In genomic region chr2:142588269-142588668, GRCh38 we compare ENCODE assay signal across 19 cellular contexts.
DNase-seq lines count a peak whose midpoint lies in the region; ATAC-seq, FAIRE-seq and TF ChIP-seq lines count a peak whose summit lies in the region.
"Had no signal": no experiment of that assay in that cellular context is flagged by ENCODE, and none has a peak within 500 bp of the region (broad histone marks: within the 10 kb centered on the region; RNA-seq: fewer than 3 reads in every experiment).

No MANE protein-coding gene starts in this region.

- H3K4me1 ChIP-seq in PC-3 (ENCODE audit: insufficient read depth, low read length) (no peaks in the 10 kb centered on the region), foreskin keratinocyte (no peaks in the 10 kb centered on the region)
- H3K4me1 ChIP-seq: BE2C had no signal

- no peaks in the 10 kb centered on the region for H3K27me3 ChIP-seq in PC-3 (ENCODE audit: low read length)
- H3K27me3 ChIP-seq in foreskin keratinocyte: peaks cover 4% of the 10 kb centered on the region
- H3K27me3 ChIP-seq: BE2C had no signal

- H3K36me3 ChIP-seq in PC-3 (ENCODE audit: low read depth, low read length): no peaks in the 10 kb centered on the region
- H3K36me3 ChIP-seq: BE2C had no signal

- POLR2A ChIA-PET in PC-3 (lab: Charles Lee; ENCODE audit: unreplicated experiment): no interaction called here

- H3K4me2 ChIP-seq in PC-3 (ENCODE audit: low read length): no peak overlapping the region
- H3K4me2 ChIP-seq: GM23338 had no signal

- FAIRE-seq in GM19239 (lab: Jason Lieb, UNC): peak; percentile 76
- no peak for FAIRE-seq in frontal cortex (lab: Jason Lieb, UNC)
- FAIRE-seq: D721Med, H54, HepG2 had no signal

- no peak overlapping the region for H3K4me3 ChIP-seq in PC-3 (ENCODE audit: low read length)
- H3K4me3 ChIP-seq: GM23338 had no signal

- intact Hi-C loops in PC-3 (cut with micrococcal nuclease): no loop called here

- DNase-seq in EH (ENCODE audit: low read depth) (peak; percentile 14), GM19239 (ENCODE audit: insufficient read length, low spot score) (no peak), PC-3 (peak; percentile 44), foreskin keratinocyte (peak in 1 of 2 donors; percentile 54), frontal cortex (ENCODE audit: low spot score in 2 of 2) (no peak), NCI-H2029 treated with DMSO at 0.1 percent for 48 hours (lab: John Stamatoyannopoulos, UW) (no peak)
- DNase-seq: BE2C; C1 segment of cervical spinal cord; Caco-2; CD4-positive, CD25-positive, alpha-beta regulatory T cell; GF-D8; HCEC 1CT; KBM-7 had no signal

- H3K79me2 ChIP-seq in PC-3 (ENCODE audit: low read length): no peaks in the 10 kb centered on the region

- no peaks in the 10 kb centered on the region for H4K20me1 ChIP-seq in PC-3 (ENCODE audit: low read length)

- TF ChIP-seq CTCF in PC-3 (conservative IDR thresholded peaks at IDR 0.05; ENCODE audit: low read depth, low read length): no peak
- TF ChIP-seq CTCF in foreskin keratinocyte (conservative IDR thresholded peaks at IDR 0.05): no peak

- H2AFZ ChIP-seq in PC-3 (ENCODE audit: low read length): no peak overlapping the region
- H2AFZ ChIP-seq: GM23338 had no signal

- ATAC-seq in PC-3: no peak
- peak; percentile 57 for ATAC-seq in foreskin keratinocyte
- ATAC-seq in GM21526 (IDR thresholded peaks at IDR 0.05; ENCODE audit: low FRiP score, unreplicated experiment): no peak
- ATAC-seq in GM18868 (IDR thresholded peaks at IDR 0.05; ENCODE audit: unreplicated experiment): no peak
- ATAC-seq: GM23338, HepG2 had no signal

- no peaks in the 10 kb centered on the region for H3F3A ChIP-seq in PC-3 (ENCODE audit: low read length, unreplicated experiment)

- H3K27ac ChIP-seq in PC-3 (ENCODE audit: low read length): no peak overlapping the region
- no peak overlapping the region for H3K27ac ChIP-seq in foreskin keratinocyte

- no peaks in the 10 kb centered on the region for H3K9me2 ChIP-seq in PC-3 (replicated peaks; ENCODE audit: low read length)

- no peak overlapping the region for H3K9ac ChIP-seq in PC-3 (ENCODE audit: low read length)

- no TSS peak for BruUV-seq in PC-3 (replicated peaks; lab: Mats Ljungman, UMichigan)

- CTCF ChIA-PET in PC-3 (lab: Charles Lee): no interaction called here

- no peaks in the 10 kb centered on the region for H3K9me3 ChIP-seq in PC-3 (ENCODE audit: low read length)
- H3K9me3 ChIP-seq: BE2C, Caco-2 had no signal

Comparison
In these comparisons a context has a peak if more than half of its experiments do, and no peak if none do; other contexts are left out.
1. DNase-seq: peak in EH (single experiment) and PC-3 (single experiment); none in GM19239 (single experiment), frontal cortex (0 of 2) and NCI-H2029 treated with DMSO at 0.1 percent for 48 hours (single experiment).